Comparison of ENCODE assay signal across 29 cellular contexts in the genomic region with DNA sequence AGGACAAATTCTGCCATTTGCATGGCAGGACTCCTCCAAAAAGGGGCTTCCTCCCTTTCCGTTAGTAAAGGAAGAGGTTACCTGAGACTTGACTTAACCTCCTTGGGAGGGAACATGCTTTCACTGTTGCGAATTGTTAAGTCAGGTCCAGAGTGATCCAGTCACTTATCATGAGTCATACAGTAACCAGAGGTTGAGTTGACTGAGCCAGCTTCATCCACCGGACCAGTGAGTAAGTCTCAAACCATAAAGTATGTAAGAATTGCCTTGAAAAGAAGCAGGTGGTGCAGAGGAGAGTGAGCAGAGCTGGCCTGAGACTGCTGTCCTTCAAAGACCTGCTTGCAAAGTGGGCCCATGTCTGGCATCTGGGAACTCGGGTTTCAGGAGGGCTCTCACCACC.
A peak's percentile ranks its signal among the peaks of the same experiment; 100 is the strongest.
DNase-seq lines count a peak whose midpoint lies in the region; ATAC-seq and TF ChIP-seq lines count a peak whose summit lies in the region.
"Had no signal": no experiment of that assay in that cellular context is flagged by ENCODE, and none has a peak within 500 bp of the region (broad histone marks: within the 10 kb centered on the region; RNA-seq: fewer than 3 reads in every experiment).

No MANE protein-coding gene starts in this region.

- no peak for TF ChIP-seq CTCF in IMR-90 (conservative IDR thresholded peaks at IDR 0.05; ENCODE audit: low read depth, low read length)
- TF ChIP-seq CTCF in lower leg skin (IDR thresholded peaks at IDR 0.05), result no peak

- 60% methylated on average over 1 of the region's 4 CpGs; no CpG with 5 or more reads in 1 of the 2 experiments for WGBS in IMR-90 (ENCODE audit: extremely low coverage in 2 of 2, insufficient read length in 1 of 2), 2 experiments
- 52 to 57% methylated on average over 4 of the region's 4 CpGs for WGBS in lower leg skin, 2 donors

- H3K9me1 ChIP-seq in IMR-90 (ENCODE audit: insufficient read depth, low read length), result no peaks in the 10 kb centered on the region

- intact Hi-C loops in IMR-90 (cut with micrococcal nuclease) (no loop called here), lower leg skin (cut with DNase I; ENCODE audit: low total_unique reads) (no loop called here)
- intact Hi-C loops in activated T-helper 2 cell treated with anti-CD3 and anti-CD28 coated beads, Interferon-gamma antibody, Interleukin-2, Interleukin-4, amounts not matched to agents 10 μg/mL and 5 μg/mL and 100 μg/mL, durations not matched to agents 14 hours and 24 hours and 36 hours (cut with micrococcal nuclease), result no loop called here

- H2AFZ ChIP-seq in IMR-90 (replicated peaks; ENCODE audit: low read length, poor library complexity), result no peak overlapping the region

- H3K9ac ChIP-seq in IMR-90 (ENCODE audit: low read depth, low read length), result no peak overlapping the region

- POLR2A ChIA-PET in IMR-90 (lab: Charles Lee; ENCODE audit: unreplicated experiment), result no interaction called here

- H3K4me3 Mint-ChIP-seq in activated T-helper 2 cell treated with anti-CD3 and anti-CD28 coated beads, Interferon-gamma antibody, Interleukin-2, Interleukin-4, amounts not matched to agents 10 μg/mL and 5 μg/mL and 100 μg/mL, durations not matched to agents 14 hours and 24 hours and 36 hours (ENCODE audit: low read depth), result no peak overlapping the region
- H3K4me3 Mint-ChIP-seq: activated T-cell treated with anti-CD3 and anti-CD28 coated beads, Interleukin-2, amount 50 U/mL, for 4 hours; brain; CD4-positive, alpha-beta T cell; IgD-negative memory B cell; stimulated activated memory B cell treated with anti-CD40 and anti-IgM and Interleukin-4, amounts not matched to agents 10 μg/mL and 1 μg/mL and 100 μg/mL, for 72 hours had no signal

- H3K36me3 ChIP-seq in IMR-90 (ENCODE audit: control insufficient read depth, insufficient read depth, low read length), result no peaks in the 10 kb centered on the region
- H3K36me3 ChIP-seq: heart right ventricle, right lobe of liver, vagina, WERI-Rb-1 had no signal

- H3K56ac ChIP-seq in IMR-90 (ENCODE audit: extremely low read depth, insufficient read depth, low read length), result no peak overlapping the region

- no peaks in the 10 kb centered on the region for H3K4me1 ChIP-seq in IMR-90 (ENCODE audit: control insufficient read depth, insufficient read depth, low read length)
- H3K4me1 ChIP-seq: heart right ventricle, testis, vagina had no signal

- no peak overlapping the region for H2BK15ac ChIP-seq in IMR-90 (ENCODE audit: low read depth, low read length)

- peaks cover 33% of the 10 kb centered on the region for H3K9me3 ChIP-seq in IMR-90 (ENCODE audit: control insufficient read depth, insufficient read depth, low read length)
- H3K9me3 ChIP-seq: heart right ventricle, right lobe of liver, testis, vagina had no signal

- H3K9me3 Mint-ChIP-seq in activated T-helper 2 cell treated with anti-CD3 and anti-CD28 coated beads, Interferon-gamma antibody, Interleukin-2, Interleukin-4, amounts not matched to agents 10 μg/mL and 5 μg/mL and 100 μg/mL, durations not matched to agents 14 hours and 24 hours and 36 hours, result no peaks in the 10 kb centered on the region
- H3K9me3 Mint-ChIP-seq: activated T-cell treated with anti-CD3 and anti-CD28 coated beads, Interleukin-2, amount 50 U/mL, for 4 hours; brain; CD4-positive, alpha-beta T cell; stimulated activated memory B cell treated with anti-CD40 and anti-IgM and Interleukin-4, amounts not matched to agents 10 μg/mL and 1 μg/mL and 100 μg/mL, for 72 hours had no signal

- H3K27me3 Mint-ChIP-seq in activated T-helper 2 cell treated with anti-CD3 and anti-CD28 coated beads, Interferon-gamma antibody, Interleukin-2, Interleukin-4, amounts not matched to agents 10 μg/mL and 5 μg/mL and 100 μg/mL, durations not matched to agents 14 hours and 24 hours and 36 hours (ENCODE audit: low read depth), result no peaks in the 10 kb centered on the region

- dilution Hi-C loops in IMR-90 (cut with HindIII; ENCODE audit: low sequenced_read_pairs, unreplicated experiment), result no loop called here

- no peak for ATAC-seq in IMR-90 (ENCODE audit: low read depth)
- ATAC-seq in GM21367 (IDR thresholded peaks at IDR 0.05; ENCODE audit: unreplicated experiment), result no peak
- ATAC-seq: activated T-cell treated with anti-CD3 and anti-CD28 coated beads, Interleukin-2, amount 50 U/mL, for 4 hours; heart right ventricle; left colon; right lobe of liver; stimulated activated memory B cell treated with anti-CD40 and anti-IgM and Interleukin-4, amounts not matched to agents 10 μg/mL and 1 μg/mL and 100 μg/mL, for 72 hours had no signal

- no peak overlapping the region for H4K8ac ChIP-seq in IMR-90 (ENCODE audit: low read depth in 2 of 2, low read length in 2 of 2)

- no peak for TF ChIP-seq RAD21 in IMR-90 (IDR thresholded peaks at IDR 0.05; ENCODE audit: low read length)

- H3K4ac ChIP-seq in IMR-90 (ENCODE audit: low read depth, low read length), result no peak overlapping the region

- DNase-seq in ACHN (peak; percentile 24), IMR-90 (peak; percentile 0), SW480 (ENCODE audit: low spot score) (peak; percentile 32), glomerular visceral epithelial cell (ENCODE audit: extremely low spot score) (peak; percentile 44), substantia nigra (lab: John Stamatoyannopoulos, UW) (no peak), lower leg skin (ENCODE audit: low spot score in 2 of 2) (no peak)
- DNase-seq in activated T-helper 2 cell treated with anti-CD3 and anti-CD28 coated beads, Interferon-gamma antibody, Interleukin-2, Interleukin-4, amounts not matched to agents 10 μg/mL and 5 μg/mL and 100 μg/mL, durations not matched to agents 14 hours and 24 hours and 36 hours (ENCODE audit: low spot score), result no peak
- DNase-seq: activated CD4-positive, alpha-beta T cell treated with anti-CD3 and anti-CD28 coated beads for 48 hours; activated naive CD4-positive, alpha-beta T cell; activated T-cell treated with anti-CD3 and anti-CD28 coated beads, Interleukin-2, amount 50 U/mL, for 4 hours; CD4-positive, alpha-beta T cell; effector CD4-positive, alpha-beta T cell; GOT3; heart right ventricle; left colon; mesenchymal stem cell; NCI-H1105; NCI-H187 treated with DMSO at 0.1 percent for 48 hours; posterior cingulate gyrus; right lobe of liver; stimulated activated CD4-positive, alpha-beta T cell treated with anti-CD3 and anti-CD28 coated beads, Interleukin-12 subunit alpha, Interleukin-12 subunit beta, amount 100 ng/mL, for 4 hours; stimulated activated CD4-positive, alpha-beta T cell treated with anti-CD3 and anti-CD28 coated beads, Interleukin-4, amount 100 ng/mL, for 4 hours; testis; WERI-Rb-1 had no signal

- H4K91ac ChIP-seq in IMR-90 (ENCODE audit: insufficient read depth, low read depth, low read length), result no peak overlapping the region

- no peak overlapping the region for H3K4me3 ChIP-seq in IMR-90 (ENCODE audit: insufficient read depth, low read depth, low read length)
- no peak overlapping the region for H3K4me3 ChIP-seq in lower leg skin (ENCODE audit: low read depth, poor library complexity, severe bottlenecking)
- H3K4me3 ChIP-seq: heart right ventricle, right lobe of liver, testis, vagina had no signal

- no peaks in the 10 kb centered on the region for H4K20me1 ChIP-seq in IMR-90 (ENCODE audit: insufficient read depth, low read length)

- no peak overlapping the region for H3K27ac Mint-ChIP-seq in activated T-helper 2 cell treated with anti-CD3 and anti-CD28 coated beads, Interferon-gamma antibody, Interleukin-2, Interleukin-4, amounts not matched to agents 10 μg/mL and 5 μg/mL and 100 μg/mL, durations not matched to agents 14 hours and 24 hours and 36 hours
- H3K27ac Mint-ChIP-seq: CD4-positive, alpha-beta T cell; IgD-negative memory B cell; stimulated activated memory B cell treated with anti-CD40 and anti-IgM and Interleukin-4, amounts not matched to agents 10 μg/mL and 1 μg/mL and 100 μg/mL, for 72 hours had no signal

- no peaks in the 10 kb centered on the region for H3K36me3 Mint-ChIP-seq in activated T-helper 2 cell treated with anti-CD3 and anti-CD28 coated beads, Interferon-gamma antibody, Interleukin-2, Interleukin-4, amounts not matched to agents 10 μg/mL and 5 μg/mL and 100 μg/mL, durations not matched to agents 14 hours and 24 hours and 36 hours (ENCODE audit: low read depth)
- H3K36me3 Mint-ChIP-seq: brain; IgD-negative memory B cell; stimulated activated memory B cell treated with anti-CD40 and anti-IgM and Interleukin-4, amounts not matched to agents 10 μg/mL and 1 μg/mL and 100 μg/mL, for 72 hours had no signal

- no peak overlapping the region for H3K14ac ChIP-seq in IMR-90 (replicated peaks; ENCODE audit: low read depth, low read length)

- no TSS peak for BruUV-seq in IMR-90 (replicated peaks; lab: Mats Ljungman, UMichigan)

- H2BK5ac ChIP-seq in IMR-90 (ENCODE audit: low read depth, low read length, poor library complexity, severe bottlenecking), result no peak overlapping the region

- no peaks in the 10 kb centered on the region for H3K4me1 Mint-ChIP-seq in activated T-helper 2 cell treated with anti-CD3 and anti-CD28 coated beads, Interferon-gamma antibody, Interleukin-2, Interleukin-4, amounts not matched to agents 10 μg/mL and 5 μg/mL and 100 μg/mL, durations not matched to agents 14 hours and 24 hours and 36 hours (ENCODE audit: low read depth)
- H3K4me1 Mint-ChIP-seq: IgD-negative memory B cell; stimulated activated memory B cell treated with anti-CD40 and anti-IgM and Interleukin-4, amounts not matched to agents 10 μg/mL and 1 μg/mL and 100 μg/mL, for 72 hours had no signal

- H2BK120ac ChIP-seq in IMR-90 (ENCODE audit: low read depth, low read length), result no peak overlapping the region

- H3K4me2 ChIP-seq in IMR-90 (ENCODE audit: low read depth, low read length), result no peak overlapping the region

- no peaks in the 10 kb centered on the region for H3K79me1 ChIP-seq in IMR-90 (ENCODE audit: low read depth in 1 of 2, low read length in 2 of 2)

- H3K23ac ChIP-seq in IMR-90 (ENCODE audit: low read depth, low read length), result no peak overlapping the region

- H3K27ac ChIP-seq in IMR-90 (ENCODE audit: insufficient read depth, low read length) (no peak overlapping the region), substantia nigra (ENCODE audit: low read depth, low read length, poor library complexity, severe bottlenecking) (no peak overlapping the region)
- H3K27ac ChIP-seq: heart right ventricle, right lobe of liver, testis, vagina, WERI-Rb-1 had no signal

- H3K18ac ChIP-seq in IMR-90 (ENCODE audit: low read depth, low read length), result no peak overlapping the region

- no peak overlapping the region for H2BK20ac ChIP-seq in IMR-90 (ENCODE audit: low read depth, low read length)

- no peaks in the 10 kb centered on the region for H3K27me3 ChIP-seq in IMR-90 (ENCODE audit: control insufficient read depth, insufficient read depth, low read length)
- H3K27me3 ChIP-seq: right lobe of liver, testis, vagina had no signal

- H2AK9ac ChIP-seq in IMR-90 (replicated peaks; ENCODE audit: low read depth, low read length, poor library complexity), result no peak overlapping the region

- H4K5ac ChIP-seq in IMR-90 (ENCODE audit: low read depth, low read length), result no peak overlapping the region

- CTCF ChIA-PET in IMR-90 (lab: Yijun Ruan, JAX), result no interaction called here

- in situ Hi-C loops in ACHN (cut with HindIII; ENCODE audit: low pct_ligation_motif_present, low pct_unique_long_range_greater_than_20kb, low sequenced_read_pairs) (no loop called here), IMR-90 (cut with MboI; ENCODE audit: low sequenced_read_pairs) (no loop called here)

- no peak for TF ChIP-seq POLR2A in IMR-90 (IDR thresholded peaks at IDR 0.05; ENCODE audit: low read depth, low read length)
- TF ChIP-seq POLR2A in lower leg skin (IDR thresholded peaks at IDR 0.05), result no peak

- H2AK5ac ChIP-seq in IMR-90 (ENCODE audit: low read depth, low read length), result no peak overlapping the region

Comparison
In these comparisons a context has a peak if more than half of its experiments do, and no peak if none do; other contexts are left out.
1. DNase-seq: peak in ACHN (single experiment), IMR-90 (single experiment), SW480 (single experiment) and glomerular visceral epithelial cell (single experiment); none in activated T-helper 2 cell treated with anti-CD3 and anti-CD28 coated beads, Interferon-gamma antibody, Interleukin-2, Interleukin-4, amounts not matched to agents 10 μg/mL and 5 μg/mL and 100 μg/mL, durations not matched to agents 14 hours and 24 hours and 36 hours (single experiment), substantia nigra (0 of 49) and lower leg skin (0 of 2).